In the genomic region with DNA sequence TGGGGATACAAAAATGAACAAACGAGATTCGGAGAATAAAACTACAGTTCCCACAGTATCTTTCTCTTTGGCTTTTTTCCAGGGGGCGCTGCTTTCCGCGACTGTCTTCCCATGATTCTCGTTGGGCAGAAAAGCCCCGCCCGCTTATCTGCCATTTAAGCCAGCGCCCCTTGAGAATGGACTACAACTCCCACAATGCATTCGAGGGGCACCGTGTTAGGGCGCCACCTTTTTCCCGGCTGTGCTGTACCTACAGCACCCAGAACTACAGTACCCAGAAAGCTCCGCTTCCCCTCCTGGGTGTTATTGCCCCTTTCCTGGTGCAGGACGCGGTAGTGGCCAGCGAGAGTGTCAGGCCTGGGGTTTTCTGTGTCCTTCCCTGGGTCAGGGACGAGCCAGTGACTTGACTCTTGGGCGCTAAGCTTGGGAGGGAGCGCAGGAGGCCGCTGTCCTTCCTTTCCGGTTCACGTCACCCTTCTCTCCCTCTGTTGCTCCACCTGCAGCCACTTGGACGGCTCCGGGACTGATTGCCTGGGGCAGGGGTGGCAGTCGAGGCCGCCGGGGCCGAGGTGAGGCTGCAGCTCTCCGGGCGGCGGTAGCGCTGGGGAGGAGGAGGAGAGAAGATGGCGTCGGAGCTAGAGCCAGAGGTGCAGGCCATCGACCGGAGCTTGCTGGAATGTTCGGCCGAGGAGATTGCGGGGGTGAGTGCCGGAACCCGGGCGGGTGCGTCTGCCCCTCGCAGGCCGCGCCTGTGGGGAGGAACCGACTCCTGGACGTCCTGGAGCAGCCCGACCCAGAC, we compare ENCODE assay signal across 8 cellular contexts. TPM values are rescaled to one million over a fixed set of nuclear protein-coding genes. Genes with fewer than 3 reads are reported as not detected.
DNase-seq lines count a peak whose midpoint lies in the region; ATAC-seq lines count a peak whose summit lies in the region.

A gene (plus strand): TSS at position 333 of the 799 bp plus-strand sequence. CDS start 291 bp downstream, at position 624.

- ATAC-seq in GM19043 (IDR thresholded peaks at IDR 0.05; ENCODE audit: low read depth, unreplicated experiment): peak; percentile 93
- peak; percentile 95 for ATAC-seq in HG03378 (IDR thresholded peaks at IDR 0.05; ENCODE audit: unreplicated experiment)

- DNase-seq in Ammon's horn (ENCODE audit: low spot score): peak; percentile 99
- DNase-seq in NCI-H460 (ENCODE audit: extremely low read depth, low read depth): peak; percentile 97
- peak; percentile 84 for DNase-seq in activated CD4-positive, CD25-positive, alpha-beta regulatory T cell treated with anti-CD3 and anti-CD28 coated beads, Interleukin-2, amount 50 U/mL, for 72 hours
- DNase-seq in cerebellar nuclear complex (lab: John Stamatoyannopoulos, UW): peak; percentile 90 to 97
- DNase-seq in islet precursor cell: peak; percentile 99
- DNase-seq in stimulated activated CD4-positive, alpha-beta T cell treated with anti-CD3 and anti-CD28 coated beads, Interleukin-12 subunit alpha, Interleukin-12 subunit beta, amount 100 ng/mL, for 48 hours (ENCODE audit: low read depth in 2 of 3, low spot score in 1 of 3): peak; percentile 88 to 92 (median 89)

RNA-seq across cellular contexts. Expression of the gene that starts here (rescaled TPM):
- 14.2 and 14.3 TPM in 2 replicates for total RNA-seq in NCI-H460 (2014; rRNA removed; shearing (Covaris generic))
- 5.7 and 10.8 TPM in 2 replicates for polyA plus RNA-seq in NCI-H460 (2014; cell fraction: nucleus; rRNA removed)

Comparison
In these comparisons a context has a peak if more than half of its experiments do, and no peak if none do; other contexts are left out.
1. Peak in every context shown above with its lines: DNase-seq and ATAC-seq.